Comparison of ENCODE assay signal across 15 cellular contexts in the genomic region with DNA sequence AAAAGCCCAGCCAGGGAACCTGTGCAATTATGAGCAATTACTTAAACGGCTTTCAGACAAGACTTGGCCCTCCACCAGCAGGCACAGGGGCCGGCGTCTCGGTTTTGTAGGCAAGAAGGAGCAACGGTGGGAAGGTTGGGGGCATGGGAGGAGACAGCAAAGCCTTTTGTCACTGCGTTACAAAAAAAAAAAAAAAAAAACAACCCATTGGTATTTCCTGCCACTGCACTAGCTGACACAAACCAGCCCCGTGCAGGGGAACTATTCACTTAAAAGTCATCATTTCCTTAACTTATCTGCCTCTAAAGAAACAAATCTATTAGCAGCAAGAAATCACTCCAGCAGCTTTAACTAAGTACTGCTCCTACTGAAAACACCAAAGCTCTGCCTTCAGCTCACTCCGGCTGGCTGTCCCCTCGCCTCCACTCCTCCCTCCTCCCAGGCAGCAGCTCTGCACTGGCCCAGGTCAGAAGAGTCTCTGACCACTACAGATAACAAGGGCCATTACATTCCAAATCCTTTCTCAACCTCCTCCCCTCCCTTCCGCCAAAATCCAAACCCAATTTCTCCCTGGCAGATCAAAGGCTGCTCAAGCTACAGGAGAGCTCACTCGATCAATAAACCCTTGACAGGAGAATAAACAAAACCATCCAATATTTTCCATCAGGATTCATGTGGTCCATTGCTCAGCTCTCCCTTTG.
DNase-seq lines count a peak whose midpoint lies in the region; ATAC-seq, FAIRE-seq and TF ChIP-seq lines count a peak whose summit lies in the region.
"Had no signal": no experiment of that assay in that cellular context is flagged by ENCODE, and none has a peak within 500 bp of the region (broad histone marks: within the 10 kb centered on the region; RNA-seq: fewer than 3 reads in every experiment).

No MANE protein-coding gene starts in this region.

- no peak overlapping the region for H3K27ac Mint-ChIP-seq in astrocyte (ENCODE audit: unreplicated experiment)
- H3K27ac Mint-ChIP-seq in activated CD8-positive, alpha-beta memory T cell treated with anti-CD3 and anti-CD28 coated beads, Interleukin-2, amount 10 ng/mL, durations not matched to agents 7 days and 5 days = no peak overlapping the region
- H3K27ac Mint-ChIP-seq: activated naive CD4-positive, alpha-beta T cell treated with anti-CD3 and anti-CD28 coated beads for 36 hours; CD4-positive, alpha-beta T cell had no signal

- H3K36me3 Mint-ChIP-seq in astrocyte (ENCODE audit: low read depth, unreplicated experiment) = no peaks in the 10 kb centered on the region
- H3K36me3 Mint-ChIP-seq in activated CD8-positive, alpha-beta memory T cell treated with anti-CD3 and anti-CD28 coated beads, Interleukin-2, amount 10 ng/mL, durations not matched to agents 7 days and 5 days = no peaks in the 10 kb centered on the region

- no peaks in the 10 kb centered on the region for H3K79me2 ChIP-seq in astrocyte (ENCODE audit: insufficient read depth, low read length)

- no peak for FAIRE-seq in astrocyte (lab: Jason Lieb, UNC)
- FAIRE-seq: colon had no signal

- CTCF ChIA-PET in activated CD8-positive, alpha-beta memory T cell treated with anti-CD3 and anti-CD28 coated beads, Interleukin-2, amount 10 ng/mL, durations not matched to agents 7 days and 5 days (lab: Charles Lee) = no interaction called here

- H3K9me3 ChIP-seq in astrocyte (ENCODE audit: insufficient read depth, low read depth, low read length) (no peaks in the 10 kb centered on the region), right cardiac atrium (ENCODE audit: control insufficient read depth, low read length) (no peaks in the 10 kb centered on the region)
- H3K9me3 ChIP-seq: neutrophil, testis had no signal

- H3K27me3 Mint-ChIP-seq in astrocyte (ENCODE audit: low read depth, unreplicated experiment) = no peaks in the 10 kb centered on the region
- peaks cover 31% of the 10 kb centered on the region for H3K27me3 Mint-ChIP-seq in activated CD8-positive, alpha-beta memory T cell treated with anti-CD3 and anti-CD28 coated beads, Interleukin-2, amount 10 ng/mL, durations not matched to agents 7 days and 5 days

- no peaks in the 10 kb centered on the region for H3K27me3 ChIP-seq in astrocyte (ENCODE audit: insufficient read depth, low read length)
- no peaks in the 10 kb centered on the region for H3K27me3 ChIP-seq in right cardiac atrium (ENCODE audit: control insufficient read depth, insufficient read depth)
- H3K27me3 ChIP-seq in dorsolateral prefrontal cortex = no peaks in the 10 kb centered on the region
- H3K27me3 ChIP-seq: testis had no signal

- H3K4me3 Mint-ChIP-seq in astrocyte (ENCODE audit: unreplicated experiment) = no peak overlapping the region
- no peak overlapping the region for H3K4me3 Mint-ChIP-seq in activated CD8-positive, alpha-beta memory T cell treated with anti-CD3 and anti-CD28 coated beads, Interleukin-2, amount 10 ng/mL, durations not matched to agents 7 days and 5 days
- H3K4me3 Mint-ChIP-seq: activated naive CD4-positive, alpha-beta T cell treated with anti-CD3 and anti-CD28 coated beads for 36 hours; CD4-positive, alpha-beta T cell had no signal

- TF ChIP-seq CTCF in astrocyte (IDR thresholded peaks at IDR 0.05; ENCODE audit: insufficient read depth, low read depth, low read length) (no peak), dorsolateral prefrontal cortex (IDR thresholded peaks at IDR 0.05 in 54 of 56, conservative IDR thresholded peaks at IDR 0.05 in 2 of 56; ENCODE audit: low read depth in 1 of 56, partially characterized antibody in 56 of 56) (no peak), GM13977 (IDR thresholded peaks at IDR 0.05; ENCODE audit: extremely low read depth, insufficient read depth, missing control alignments) (no peak)

- DNase-seq in HT1080 (ENCODE audit: low read depth) (peak; percentile 72), astrocyte (ENCODE audit: low read depth) (peak; percentile 54), right cardiac atrium (peak in 2 of 3 donors; percentile 24 to 62), pulmonary artery endothelial cell (ENCODE audit: low read depth, low spot score) (peak; percentile 26), dorsolateral prefrontal cortex (no peak), GM13977 (ENCODE audit: low spot score) (no peak)
- no peak for DNase-seq in activated CD8-positive, alpha-beta memory T cell treated with anti-CD3 and anti-CD28 coated beads, Interleukin-2, amount 10 ng/mL, durations not matched to agents 7 days and 5 days
- DNase-seq: activated naive CD4-positive, alpha-beta T cell treated with anti-CD3 and anti-CD28 coated beads for 36 hours; CD4-positive, alpha-beta T cell; foreskin fibroblast; NCI-H446; testis had no signal

- in situ Hi-C loops in GM13977 (cut with MboI; ENCODE audit: low pct_unique_long_range_greater_than_20kb, low sequenced_read_pairs, unreplicated experiment) = no loop called here

- H2AFZ ChIP-seq in astrocyte (ENCODE audit: low read depth, low read length) = no peak overlapping the region

- WGBS in right cardiac atrium = 20% methylated on average over 11 of the region's 11 CpGs

- peak; percentile 79 to 85 for ATAC-seq in right cardiac atrium
- no peak for ATAC-seq in activated CD8-positive, alpha-beta memory T cell treated with anti-CD3 and anti-CD28 coated beads, Interleukin-2, amount 10 ng/mL, durations not matched to agents 7 days and 5 days
- no peak for ATAC-seq in HG03139 (IDR thresholded peaks at IDR 0.05; ENCODE audit: unreplicated experiment)

- H3K4me2 ChIP-seq in astrocyte (ENCODE audit: low read length) = peak overlapping the region; percentile 46

- H3K4me1 ChIP-seq in astrocyte (ENCODE audit: insufficient read depth, low read length) = peaks cover 11% of the 10 kb centered on the region
- H3K4me1 ChIP-seq in right cardiac atrium (ENCODE audit: control insufficient read depth, insufficient read depth, low read length) = no peaks in the 10 kb centered on the region
- H3K4me1 ChIP-seq: testis had no signal

- H3K9ac ChIP-seq in astrocyte (ENCODE audit: low read length) = no peak overlapping the region

- no peaks in the 10 kb centered on the region for H4K20me1 ChIP-seq in astrocyte (ENCODE audit: insufficient read depth, low read length)

- H3K4me1 Mint-ChIP-seq in astrocyte (ENCODE audit: low read depth, unreplicated experiment) = peaks cover 14% of the 10 kb centered on the region
- H3K4me1 Mint-ChIP-seq in activated CD8-positive, alpha-beta memory T cell treated with anti-CD3 and anti-CD28 coated beads, Interleukin-2, amount 10 ng/mL, durations not matched to agents 7 days and 5 days = no peaks in the 10 kb centered on the region

- intact Hi-C loops in right cardiac atrium (cut with DNase I) = no loop called here
- intact Hi-C loops in dorsolateral prefrontal cortex (cut with DNase I) = no loop called here

- no peak overlapping the region for H3K4me3 ChIP-seq in astrocyte (ENCODE audit: insufficient read depth, low read depth, low read length)
- H3K4me3 ChIP-seq in right cardiac atrium (ENCODE audit: low read length) = no peak overlapping the region
- no peak overlapping the region for H3K4me3 ChIP-seq in dorsolateral prefrontal cortex
- H3K4me3 ChIP-seq: testis had no signal

- H3K36me3 ChIP-seq in astrocyte (ENCODE audit: insufficient read depth, low read length) = no peaks in the 10 kb centered on the region
- H3K36me3 ChIP-seq: neutrophil had no signal

- no peaks in the 10 kb centered on the region for H3K9me3 Mint-ChIP-seq in astrocyte (ENCODE audit: unreplicated experiment)
- H3K9me3 Mint-ChIP-seq in activated CD8-positive, alpha-beta memory T cell treated with anti-CD3 and anti-CD28 coated beads, Interleukin-2, amount 10 ng/mL, durations not matched to agents 7 days and 5 days (ENCODE audit: low read depth) = no peaks in the 10 kb centered on the region
- H3K9me3 Mint-ChIP-seq: CD4-positive, alpha-beta T cell had no signal

- H3K27ac ChIP-seq in astrocyte (ENCODE audit: low read depth, low read length) (no peak overlapping the region), right cardiac atrium (ENCODE audit: low read length) (no peak overlapping the region), dorsolateral prefrontal cortex (no peak overlapping the region)
- H3K27ac ChIP-seq: neutrophil, testis had no signal

Comparison
In these comparisons a context has a peak if more than half of its experiments do, and no peak if none do; other contexts are left out.
1. DNase-seq: peak in HT1080 (single experiment), astrocyte (single experiment), right cardiac atrium (2 of 3) and pulmonary artery endothelial cell (single experiment); none in activated CD8-positive, alpha-beta memory T cell treated with anti-CD3 and anti-CD28 coated beads, Interleukin-2, amount 10 ng/mL, durations not matched to agents 7 days and 5 days (single experiment), dorsolateral prefrontal cortex (0 of 10) and GM13977 (single experiment).
2. ATAC-seq: peak in right cardiac atrium (2 of 2); none in activated CD8-positive, alpha-beta memory T cell treated with anti-CD3 and anti-CD28 coated beads, Interleukin-2, amount 10 ng/mL, durations not matched to agents 7 days and 5 days (single experiment) and HG03139 (single experiment).